ENCODE assay signal across 23 cellular contexts in the genomic region with DNA sequence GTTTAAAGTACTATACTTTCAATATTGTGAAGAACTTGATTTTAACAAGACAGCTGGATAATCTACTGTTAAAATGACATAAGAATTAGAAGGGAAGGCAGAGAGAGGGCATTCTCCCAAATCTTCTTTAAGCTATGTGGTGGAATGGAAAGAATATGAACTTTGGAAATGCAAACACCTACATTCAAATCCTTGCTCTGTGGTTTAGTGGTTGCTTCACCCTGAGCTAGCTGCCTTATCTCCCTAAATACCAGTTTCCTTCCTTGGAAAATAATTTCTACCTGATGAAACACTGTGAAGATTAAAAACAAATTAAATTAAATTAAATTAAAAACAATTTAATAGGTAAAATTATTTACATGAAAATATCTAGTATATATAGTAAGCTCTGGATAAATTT.
"Had no signal": no experiment of that assay in that cellular context is flagged by ENCODE, and none has a peak within 500 bp of the region (broad histone marks: within the 10 kb centered on the region; RNA-seq: fewer than 3 reads in every experiment).

No MANE protein-coding gene starts in this region.

- FAIRE-seq: small intestine had no signal

- H3K36me3 Mint-ChIP-seq: natural killer cell treated with Interleukin-12 subunit alpha and Interleukin-12 subunit beta and Interleukin-15 and Interleukin-18, amount 100 ng/mL, for 72 hours had no signal

- H3K4me3 ChIP-seq: dorsolateral prefrontal cortex, gastrocnemius medialis, mucosa of descending colon, right lobe of liver, suprapubic skin, transverse colon, upper lobe of right lung, vagina had no signal

- H3K79me2 ChIP-seq: parathyroid adenoma had no signal

- H3K9me3 Mint-ChIP-seq: mesothelial cell of epicardium; naive B cell; natural killer cell treated with Interleukin-12 subunit alpha and Interleukin-12 subunit beta and Interleukin-15 and Interleukin-18, amount 100 ng/mL, for 72 hours; neural crest cell; stimulated activated naive CD8-positive, alpha-beta T cell treated with anti-CD3 and anti-CD28 coated beads, Interleukin-15, amount 100 ng/mL, for 72 hours had no signal

- H3K9ac ChIP-seq: parathyroid adenoma had no signal

- H3K27me3 ChIP-seq: dorsolateral prefrontal cortex, gastrocnemius medialis, right lobe of liver, suprapubic skin, transverse colon, upper lobe of right lung, vagina had no signal

- H3K4me3 Mint-ChIP-seq: mesothelial cell of epicardium; naive B cell; natural killer cell treated with Interleukin-12 subunit alpha and Interleukin-12 subunit beta and Interleukin-15 and Interleukin-18, amount 100 ng/mL, for 72 hours; neural crest cell; stimulated activated naive CD8-positive, alpha-beta T cell treated with anti-CD3 and anti-CD28 coated beads, Interleukin-15, amount 100 ng/mL, for 72 hours had no signal

- H3K27ac ChIP-seq: dorsolateral prefrontal cortex, gastrocnemius medialis, parathyroid adenoma, right lobe of liver, suprapubic skin, transverse colon, upper lobe of right lung, vagina had no signal

- H2AFZ ChIP-seq: parathyroid adenoma had no signal

- H3K36me3 ChIP-seq: gastrocnemius medialis, right lobe of liver, upper lobe of right lung, vagina had no signal

- H3K27me3 Mint-ChIP-seq: naive B cell; natural killer cell treated with Interleukin-12 subunit alpha and Interleukin-12 subunit beta and Interleukin-15 and Interleukin-18, amount 100 ng/mL, for 72 hours; progenitor cell of endocrine pancreas; stimulated activated naive CD8-positive, alpha-beta T cell treated with anti-CD3 and anti-CD28 coated beads, Interleukin-15, amount 100 ng/mL, for 72 hours had no signal

- H3K27ac Mint-ChIP-seq: mesothelial cell of epicardium; naive B cell; natural killer cell treated with Interleukin-12 subunit alpha and Interleukin-12 subunit beta and Interleukin-15 and Interleukin-18, amount 100 ng/mL, for 72 hours; progenitor cell of endocrine pancreas; stimulated activated naive CD8-positive, alpha-beta T cell treated with anti-CD3 and anti-CD28 coated beads, Interleukin-15, amount 100 ng/mL, for 72 hours had no signal

- H3K9me3 ChIP-seq: gastrocnemius medialis, mucosa of descending colon, right lobe of liver, suprapubic skin, transverse colon, upper lobe of right lung, vagina had no signal

- DNase-seq: dorsolateral prefrontal cortex; effector CD4-positive, alpha-beta T cell; gastrocnemius medialis; head of caudate nucleus; mesenchymal stem cell; mucosa of descending colon; naive B cell; right lobe of liver; small intestine; stimulated activated CD4-positive, alpha-beta T cell treated with anti-CD3 and anti-CD28 coated beads, Interleukin-1b, Interleukin-23, amount 100 ng/mL, for 48 hours; stimulated activated CD4-positive, alpha-beta T cell treated with anti-CD3 and anti-CD28 coated beads, Interleukin-4, amount 100 ng/mL, for 1 hour; stimulated activated CD8-positive, alpha-beta memory T cell treated with anti-CD3 and anti-CD28 coated beads, Interleukin-4, amount 100 ng/mL, for 48 hours; stimulated activated naive CD4-positive, alpha-beta T cell; stimulated activated naive CD8-positive, alpha-beta T cell treated with anti-CD3 and anti-CD28 coated beads, Interleukin-15, amount 100 ng/mL, for 72 hours; transverse colon; upper lobe of right lung had no signal

- H3K4me1 Mint-ChIP-seq: mesothelial cell of epicardium; neural crest cell; stimulated activated naive CD8-positive, alpha-beta T cell treated with anti-CD3 and anti-CD28 coated beads, Interleukin-15, amount 100 ng/mL, for 72 hours had no signal

- H3K4me1 ChIP-seq: gastrocnemius medialis, parathyroid adenoma, suprapubic skin, transverse colon, upper lobe of right lung, vagina had no signal
